ENCODE assay signal across 8 cellular contexts in genomic region chrX:107776649-107777535, GRCh38. TPM values are rescaled to one million over a fixed set of nuclear protein-coding genes. Genes with fewer than 3 reads are reported as not detected.
DNase-seq lines count a peak whose midpoint lies in the region; ATAC-seq and TF ChIP-seq lines count a peak whose summit lies in the region.

No MANE protein-coding gene starts in this region.

- H3K9me3 ChIP-seq in left ventricle myocardium inferior (replicated peaks) (no peaks in the 10 kb centered on the region), upper lobe of left lung (no peaks in the 10 kb centered on the region)

- peaks cover 20% of the 10 kb centered on the region for H3K4me1 ChIP-seq in left ventricle myocardium inferior
- peaks cover 0 to 9% (median 3%) of the 10 kb centered on the region in 4 donors for H3K4me1 ChIP-seq in upper lobe of left lung

- ATAC-seq in HG02678 (IDR thresholded peaks at IDR 0.05; ENCODE audit: unreplicated experiment) = peak; percentile 68
- ATAC-seq in upper lobe of left lung (ENCODE audit: low FRiP score in 2 of 2) = peak; percentile 89 to 90

- no peak for TF ChIP-seq POLR2A in upper lobe of left lung (IDR thresholded peaks at IDR 0.05)

- H3K36me3 ChIP-seq in left ventricle myocardium inferior = no peaks in the 10 kb centered on the region
- H3K36me3 ChIP-seq in upper lobe of left lung = no peaks in the 10 kb centered on the region

- intact Hi-C loops in left ventricle myocardium inferior (cut with micrococcal nuclease) = loop anchor here (5.0 kb wide), 2 partner anchors 50 to 120 kb away; no protein-coding TSS in a partner anchor
- intact Hi-C loops in posterior vena cava (cut with DNase I) = loop anchor here (5.0 to 10.0 kb wide), 4 partner anchors 52 to 120 kb away; no protein-coding TSS in a partner anchor

- H3K27ac ChIP-seq in left ventricle myocardium inferior (replicated peaks) = peak overlapping the region; percentile 87
- peak overlapping the region; percentile 73 to 89 (median 86) for H3K27ac ChIP-seq in upper lobe of left lung

- DNase-seq in GM10266 (ENCODE audit: extremely low spot score) (peak; percentile 73), NCI-H128 (lab: John Stamatoyannopoulos, UW; ENCODE audit: unreplicated experiment) (peak; percentile 44), SW480 (ENCODE audit: low spot score) (peak; percentile 82), amniotic epithelial cell (ENCODE audit: low read depth) (peak; percentile 90), left ventricle myocardium inferior (peak; percentile 67), posterior vena cava (ENCODE audit: low spot score) (peak; percentile 88), upper lobe of left lung (peak in 1 of 2 donors; percentile 88)

- TF ChIP-seq CTCF in GM10266 (IDR thresholded peaks at IDR 0.05; ENCODE audit: control insufficient read depth, insufficient read depth, low read depth, missing control alignments) (peak; percentile 56), left ventricle myocardium inferior (IDR thresholded peaks at IDR 0.05; ENCODE audit: borderline replicate concordance) (peak; percentile 73), upper lobe of left lung (IDR thresholded peaks at IDR 0.05) (peak; percentile 69 to 87 (median 79))

- 6 to 16% methylated on average over 17 to 20 of the region's 20 CpGs for WGBS in upper lobe of left lung, 2 donors

- H3K27me3 ChIP-seq in left ventricle myocardium inferior (ENCODE audit: low read depth) (no peaks in the 10 kb centered on the region), upper lobe of left lung (peaks cover 0 to 4% (median 0%) of the 10 kb centered on the region in 4 donors)

- peak overlapping the region; percentile 73 for H3K4me3 ChIP-seq in left ventricle myocardium inferior
- peak overlapping the region; percentile 2 to 64 (median 50) for H3K4me3 ChIP-seq in upper lobe of left lung

- no peak for TF ChIP-seq EP300 in upper lobe of left lung (IDR thresholded peaks at IDR 0.05)

RNA-seq across cellular contexts. Expression of gene NCBP2L, which starts 0.6 kb away (rescaled TPM):
- total RNA-seq in left ventricle myocardium inferior (not detected), posterior vena cava (not detected), upper lobe of left lung (1 to 10 TPM in 1 of 6 donors, under 1 TPM in 2, not detected in 3; 0.13 to 2.0 (median 0.33) TPM)

RNA-seq across cellular contexts. Expression of gene TSC22D3, which starts 1.3 kb away (rescaled TPM):
- 58.9 TPM for total RNA-seq in left ventricle myocardium inferior
- total RNA-seq in posterior vena cava = 100 to 1,000 TPM; 187 to 309 TPM
- total RNA-seq in upper lobe of left lung = 1,000 to 10,000 TPM in 1 of 6 donors, 100 to 1,000 TPM in 5; 309 to 1,061 (median 406) TPM

RNA-seq across cellular contexts. Expression of gene MID2, which starts 48.8 kb away (rescaled TPM):
- total RNA-seq in left ventricle myocardium inferior (6.3 TPM), posterior vena cava (10 to 100 TPM; 32.1 to 43.4 TPM), upper lobe of left lung (10 to 100 TPM; 12.7 to 21.2 (median 17.1) TPM)
